ENCODE assay signal across 12 cellular contexts in the genomic region with DNA sequence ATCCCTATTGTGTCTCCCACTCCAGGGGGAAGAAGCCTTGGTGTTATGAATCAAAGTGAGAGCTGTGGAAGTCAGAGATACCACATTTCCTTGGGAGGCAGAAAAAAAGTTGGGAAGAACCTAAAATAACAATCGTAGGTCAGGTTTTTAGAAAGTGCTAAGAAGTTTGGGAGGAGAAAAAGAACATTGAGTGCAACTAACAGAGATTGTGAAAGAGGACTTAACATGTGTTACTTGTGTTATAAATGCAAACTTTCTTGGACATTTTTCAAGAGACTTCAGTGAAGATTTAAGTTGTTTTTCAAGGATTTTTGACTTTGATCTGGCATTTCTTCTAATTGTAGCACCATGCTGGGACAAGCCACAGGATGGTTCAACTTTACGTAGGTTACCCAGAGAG. TPM values are rescaled to one million over a fixed set of nuclear protein-coding genes. Genes with fewer than 3 reads are reported as not detected.
DNase-seq lines count a peak whose midpoint lies in the region; TF ChIP-seq lines count a peak whose summit lies in the region.
"Had no signal": no experiment of that assay in that cellular context is flagged by ENCODE, and none has a peak within 500 bp of the region (broad histone marks: within the 10 kb centered on the region; RNA-seq: fewer than 3 reads in every experiment).

No MANE protein-coding gene starts in this region.

- peaks cover 17 to 24% (median 17%) of the 10 kb centered on the region in 3 donors for H3K36me3 ChIP-seq in tibial artery
- H3K36me3 ChIP-seq in colonic mucosa: no peaks in the 10 kb centered on the region

- no peak for DNase-seq in activated T-cell treated with anti-CD3 and anti-CD28 coated beads, Interleukin-2, amount 50 U/mL, for 24 hours
- DNase-seq in activated T-cell treated with anti-CD3 and anti-CD28 coated beads, Interleukin-2, amount 50 U/mL, for 1 hour: no peak
- DNase-seq in activated T-helper 2 cell treated with anti-CD3 and anti-CD28 coated beads, Interferon-gamma antibody, Interleukin-2, Interleukin-4, amounts not matched to agents 10 μg/mL and 5 μg/mL and 100 μg/mL, durations not matched to agents 14 hours and 24 hours and 36 hours (ENCODE audit: low spot score): no peak
- DNase-seq in inferior parietal cortex (ENCODE audit: extremely low spot score): peak; percentile 42
- no peak for DNase-seq in tibial artery
- DNase-seq in NCI-H2107 treated with DMSO at 0.1 percent for 48 hours (lab: John Stamatoyannopoulos, UW; ENCODE audit: unreplicated experiment): no peak
- DNase-seq in stimulated activated CD4-positive, alpha-beta T cell treated with anti-CD3 and anti-CD28 coated beads, Interleukin-1b, Interleukin-23, amount 100 ng/mL, for 48 hours: no peak
- DNase-seq in colonic mucosa: no peak
- DNase-seq: activated CD4-positive, alpha-beta T cell treated with anti-CD3 and anti-CD28 coated beads for 48 hours; thyroid gland had no signal

- no peaks in the 10 kb centered on the region for H3K27me3 ChIP-seq in tibial artery
- no peaks in the 10 kb centered on the region for H3K27me3 ChIP-seq in colonic mucosa
- H3K27me3 ChIP-seq: thyroid gland had no signal

- intact Hi-C loops in activated T-helper 2 cell treated with anti-CD3 and anti-CD28 coated beads, Interferon-gamma antibody, Interleukin-2, Interleukin-4, amounts not matched to agents 10 μg/mL and 5 μg/mL and 100 μg/mL, durations not matched to agents 14 hours and 24 hours and 36 hours (cut with micrococcal nuclease): loop anchor here (5.0 kb wide), 1 partner anchor 36 kb away; no protein-coding TSS in a partner anchor
- intact Hi-C loops in tibial artery (cut with DNase I; ENCODE audit: low total_unique reads): no loop called here
- intact Hi-C loops in colonic mucosa (cut with DNase I): no loop called here

- no peak overlapping the region for H3K4me3 Mint-ChIP-seq in activated T-cell treated with anti-CD3 and anti-CD28 coated beads, Interleukin-2, amount 50 U/mL, for 24 hours
- no peak overlapping the region for H3K4me3 Mint-ChIP-seq in activated T-helper 2 cell treated with anti-CD3 and anti-CD28 coated beads, Interferon-gamma antibody, Interleukin-2, Interleukin-4, amounts not matched to agents 10 μg/mL and 5 μg/mL and 100 μg/mL, durations not matched to agents 14 hours and 24 hours and 36 hours (ENCODE audit: low read depth)

- H3K4me3 ChIP-seq in tibial artery (no peak overlapping the region), colonic mucosa (no peak overlapping the region)
- H3K4me3 ChIP-seq: thyroid gland had no signal

- H3K27me3 Mint-ChIP-seq in activated T-cell treated with anti-CD3 and anti-CD28 coated beads, Interleukin-2, amount 50 U/mL, for 24 hours: no peaks in the 10 kb centered on the region
- H3K27me3 Mint-ChIP-seq in activated T-helper 2 cell treated with anti-CD3 and anti-CD28 coated beads, Interferon-gamma antibody, Interleukin-2, Interleukin-4, amounts not matched to agents 10 μg/mL and 5 μg/mL and 100 μg/mL, durations not matched to agents 14 hours and 24 hours and 36 hours (ENCODE audit: low read depth): no peaks in the 10 kb centered on the region

- H3K4me1 ChIP-seq in tibial artery (peaks cover 0 to 51% (median 22%) of the 10 kb centered on the region in 4 donors), colonic mucosa (no peaks in the 10 kb centered on the region)

- H3K27ac ChIP-seq in tibial artery: peak overlapping the region; percentile 79 to 84
- H3K27ac ChIP-seq in colonic mucosa: no peak overlapping the region
- H3K27ac ChIP-seq: thyroid gland had no signal

- peaks cover 69% of the 10 kb centered on the region for H3K4me1 Mint-ChIP-seq in activated T-cell treated with anti-CD3 and anti-CD28 coated beads, Interleukin-2, amount 50 U/mL, for 24 hours (ENCODE audit: low read depth)
- peaks cover 54% of the 10 kb centered on the region for H3K4me1 Mint-ChIP-seq in activated T-helper 2 cell treated with anti-CD3 and anti-CD28 coated beads, Interferon-gamma antibody, Interleukin-2, Interleukin-4, amounts not matched to agents 10 μg/mL and 5 μg/mL and 100 μg/mL, durations not matched to agents 14 hours and 24 hours and 36 hours (ENCODE audit: low read depth)

- H3K9me3 ChIP-seq in tibial artery: no peaks in the 10 kb centered on the region
- no peaks in the 10 kb centered on the region for H3K9me3 ChIP-seq in colonic mucosa
- H3K9me3 ChIP-seq: thyroid gland had no signal

- H3K9ac ChIP-seq in colonic mucosa (ENCODE audit: low read depth in 2 of 2, low read length in 2 of 2): no peak overlapping the region

- no peaks in the 10 kb centered on the region for H3K9me3 Mint-ChIP-seq in activated T-cell treated with anti-CD3 and anti-CD28 coated beads, Interleukin-2, amount 50 U/mL, for 24 hours
- no peaks in the 10 kb centered on the region for H3K9me3 Mint-ChIP-seq in activated T-helper 2 cell treated with anti-CD3 and anti-CD28 coated beads, Interferon-gamma antibody, Interleukin-2, Interleukin-4, amounts not matched to agents 10 μg/mL and 5 μg/mL and 100 μg/mL, durations not matched to agents 14 hours and 24 hours and 36 hours

- H3K27ac Mint-ChIP-seq in activated T-cell treated with anti-CD3 and anti-CD28 coated beads, Interleukin-2, amount 50 U/mL, for 24 hours: peak overlapping the region; percentile 95
- H3K27ac Mint-ChIP-seq in activated T-helper 2 cell treated with anti-CD3 and anti-CD28 coated beads, Interferon-gamma antibody, Interleukin-2, Interleukin-4, amounts not matched to agents 10 μg/mL and 5 μg/mL and 100 μg/mL, durations not matched to agents 14 hours and 24 hours and 36 hours: peak overlapping the region; percentile 27

- TF ChIP-seq CTCF in tibial artery (IDR thresholded peaks at IDR 0.05) (no peak), colonic mucosa (IDR thresholded peaks at IDR 0.05) (no peak)

- peaks cover 95% of the 10 kb centered on the region for H3K36me3 Mint-ChIP-seq in activated T-cell treated with anti-CD3 and anti-CD28 coated beads, Interleukin-2, amount 50 U/mL, for 24 hours (ENCODE audit: low read depth)
- H3K36me3 Mint-ChIP-seq in activated T-helper 2 cell treated with anti-CD3 and anti-CD28 coated beads, Interferon-gamma antibody, Interleukin-2, Interleukin-4, amounts not matched to agents 10 μg/mL and 5 μg/mL and 100 μg/mL, durations not matched to agents 14 hours and 24 hours and 36 hours (ENCODE audit: low read depth): peaks cover 81% of the 10 kb centered on the region

RNA-seq across cellular contexts. Expression of a gene that starts 7.8 kb away (rescaled TPM):
- total RNA-seq in activated T-helper 2 cell treated with anti-CD3 and anti-CD28 coated beads, Interferon-gamma antibody, Interleukin-2, Interleukin-4, amounts not matched to agents 10 μg/mL and 5 μg/mL and 100 μg/mL, durations not matched to agents 14 hours and 24 hours and 36 hours: 3.2 and 4.7 TPM in 2 replicates
- 1 to 10 TPM in 1 of 2 donors, under 1 TPM in 1; 0.52 to 2.1 TPM for total RNA-seq in colonic mucosa
- total RNA-seq: skeletal muscle tissue had no signal

RNA-seq across cellular contexts. Expression of a gene that starts 15.2 kb away (rescaled TPM):
- 535 and 561 TPM in 2 replicates for total RNA-seq in activated T-helper 2 cell treated with anti-CD3 and anti-CD28 coated beads, Interferon-gamma antibody, Interleukin-2, Interleukin-4, amounts not matched to agents 10 μg/mL and 5 μg/mL and 100 μg/mL, durations not matched to agents 14 hours and 24 hours and 36 hours
- 10 to 100 TPM; 21.5 to 40.8 TPM for total RNA-seq in colonic mucosa

RNA-seq across cellular contexts. Expression of a gene that starts 26.7 kb away (rescaled TPM):
- not detected in 2 replicates for total RNA-seq in activated T-helper 2 cell treated with anti-CD3 and anti-CD28 coated beads, Interferon-gamma antibody, Interleukin-2, Interleukin-4, amounts not matched to agents 10 μg/mL and 5 μg/mL and 100 μg/mL, durations not matched to agents 14 hours and 24 hours and 36 hours
- not detected for total RNA-seq in colonic mucosa
- total RNA-seq: dermis microvascular lymphatic vessel endothelial cell, skeletal muscle tissue, thyroid gland had no signal

Comparison
In these comparisons a context has a peak if more than half of its experiments do, and no peak if none do; other contexts are left out.
1. RNA of a gene that starts 15.2 kb away (total RNA-seq): 535 to 561 TPM in activated T-helper 2 cell treated with anti-CD3 and anti-CD28 coated beads, Interferon-gamma antibody, Interleukin-2, Interleukin-4, amounts not matched to agents 10 μg/mL and 5 μg/mL and 100 μg/mL, durations not matched to agents 14 hours and 24 hours and 36 hours; 21.5 to 40.8 TPM in colonic mucosa; every median in the first group is over 10 times any median in the second.